ENCODE assay signal across 13 cellular contexts in the genomic region with DNA sequence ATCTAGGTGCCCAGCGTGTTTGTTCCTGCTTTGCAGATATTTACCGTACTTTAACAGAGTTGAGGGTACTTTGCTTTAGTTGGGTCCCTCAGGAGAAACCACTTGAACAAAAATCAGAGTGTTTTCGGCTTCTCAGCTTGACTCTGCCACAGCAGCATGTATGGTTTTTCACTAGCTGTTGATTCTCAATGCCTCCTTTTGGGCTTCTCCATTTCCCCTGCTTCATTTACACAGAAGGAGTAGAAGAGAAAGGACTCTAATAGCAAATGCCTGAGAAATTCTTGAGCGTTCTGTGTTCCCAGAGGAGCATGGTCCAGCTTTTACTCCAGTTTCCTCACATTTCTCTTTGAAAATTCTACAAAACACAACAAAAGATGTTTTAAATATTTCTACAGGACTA.
DNase-seq lines count a peak whose midpoint lies in the region; ATAC-seq, FAIRE-seq and TF ChIP-seq lines count a peak whose summit lies in the region.
"Had no signal": no experiment of that assay in that cellular context is flagged by ENCODE, and none has a peak within 500 bp of the region (broad histone marks: within the 10 kb centered on the region; RNA-seq: fewer than 3 reads in every experiment).

No MANE protein-coding gene starts in this region.

- H3K9me3 ChIP-seq in body of pancreas (no peaks in the 10 kb centered on the region), pancreas (no peaks in the 10 kb centered on the region)
- H3K9me3 ChIP-seq: SK-N-SH had no signal

- intact Hi-C loops in body of pancreas (cut with DNase I) = no loop called here
- intact Hi-C loops in pancreas (cut with DNase I) = no loop called here

- no peaks in the 10 kb centered on the region for H4K20me1 ChIP-seq in KMS-11 (ENCODE audit: insufficient read depth)

- DNase-seq in NCI-H1417 (lab: John Stamatoyannopoulos, UW) (peak; percentile 3 to 38 (median 17)), NCI-H1417 treated with DMSO at 0.1 percent for 48 hours (lab: John Stamatoyannopoulos, UW) (no peak), body of pancreas (no peak), pancreas (no peak), NCI-H748 treated with DMSO at 0.1 percent for 48 hours (lab: John Stamatoyannopoulos, UW) (no peak), SW480 (ENCODE audit: low spot score) (no peak)
- DNase-seq: 8988T, HCEC 1CT, NCI-H524, SK-N-SH had no signal

- H2AFZ ChIP-seq in KMS-11 (ENCODE audit: low read depth) = peak overlapping the region; percentile 66; the same call in 1 of the 2 replicates

- no peaks in the 10 kb centered on the region for H3K27me3 ChIP-seq in KMS-11 (ENCODE audit: insufficient read depth, low read depth)
- no peaks in the 10 kb centered on the region for H3K27me3 ChIP-seq in body of pancreas
- H3K27me3 ChIP-seq in pancreas = no peaks in the 10 kb centered on the region

- no peaks in the 10 kb centered on the region for H3K79me2 ChIP-seq in KMS-11 (ENCODE audit: insufficient read depth, low read depth)

- no peak overlapping the region for H3K4me3 ChIP-seq in KMS-11 (IDR thresholded peaks at IDR 0.05; ENCODE audit: insufficient read depth, low read depth, low read length)
- no peak overlapping the region for H3K4me3 ChIP-seq in body of pancreas
- H3K4me3 ChIP-seq in pancreas = no peak overlapping the region

- H3K36me3 ChIP-seq in KMS-11 (ENCODE audit: insufficient read depth) (no peaks in the 10 kb centered on the region), body of pancreas (replicated peaks in 1 of 2; ENCODE audit: insufficient read depth in 1 of 2, low read depth in 2 of 2) (no peaks in the 10 kb centered on the region), pancreas (no peaks in the 10 kb centered on the region)

- H3K9ac ChIP-seq in KMS-11 = no peak overlapping the region
- H3K9ac ChIP-seq: SK-N-SH had no signal

- TF ChIP-seq CTCF in KMS-11 (conservative IDR thresholded peaks at IDR 0.05; ENCODE audit: low read depth, low read length) (no peak), body of pancreas (IDR thresholded peaks at IDR 0.05) (no peak), pancreas (IDR thresholded peaks at IDR 0.05) (no peak)

- H3K27ac ChIP-seq in KMS-11 = no peak overlapping the region
- H3K27ac ChIP-seq in body of pancreas = peak overlapping the region in 3 of 4 donors; percentile 71 to 81 (median 76)
- H3K27ac ChIP-seq in pancreas = peak overlapping the region in 3 of 4 donors; percentile 23 to 79 (median 73)

- ATAC-seq in body of pancreas (no peak), pancreas (no peak), HG02642 (IDR thresholded peaks at IDR 0.05; ENCODE audit: poor library complexity, unreplicated experiment) (no peak)

- 72 to 73% methylated on average over 4 of the region's 4 CpGs for WGBS in body of pancreas, 2 donors
- WGBS in pancreas, 2 donors = 72 to 73% methylated on average over 4 of the region's 4 CpGs

- H3K4me2 ChIP-seq in KMS-11 = no peak overlapping the region
- H3K4me2 ChIP-seq: SK-N-SH had no signal

- TF ChIP-seq POLR2A in body of pancreas (IDR thresholded peaks at IDR 0.05) = no peak

- H3K4me1 ChIP-seq in KMS-11 (ENCODE audit: low read depth, poor library complexity, severe bottlenecking) (peaks cover 11% of the 10 kb centered on the region), body of pancreas (peaks cover 14% of the 10 kb centered on the region), pancreas (peaks cover 0 to 10% (median 0%) of the 10 kb centered on the region in 3 donors)

- no peak for FAIRE-seq in pancreas (lab: Jason Lieb, UNC)
- FAIRE-seq: HTR-8/SVneo had no signal

Comparison
In these comparisons a context has a peak if more than half of its experiments do, and no peak if none do; other contexts are left out.
1. DNase-seq: peak in NCI-H1417 (3 of 3); none in NCI-H1417 treated with DMSO at 0.1 percent for 48 hours (single experiment), body of pancreas (0 of 4), pancreas (0 of 6), NCI-H748 treated with DMSO at 0.1 percent for 48 hours (single experiment) and SW480 (single experiment).